In genomic region chr16:85526132-85526731, GRCh38 we compare ENCODE assay signal across 32 cellular contexts.
DNase-seq lines count a peak whose midpoint lies in the region; ATAC-seq, FAIRE-seq and TF ChIP-seq lines count a peak whose summit lies in the region.
"Had no signal": no experiment of that assay in that cellular context is flagged by ENCODE, and none has a peak within 500 bp of the region (broad histone marks: within the 10 kb centered on the region; RNA-seq: fewer than 3 reads in every experiment).

No MANE protein-coding gene starts in this region.

- intact Hi-C loops in K562 (cut with micrococcal nuclease), result no loop called here

- H4K5ac ChIP-seq in H9 (ENCODE audit: insufficient read length, low read depth, low read length), result no peak overlapping the region

- H3K79me1 ChIP-seq in H9 (ENCODE audit: insufficient read depth, low read depth, low read length, poor library complexity, severe bottlenecking), result no peaks in the 10 kb centered on the region

- peak overlapping the region in 2 of 3 experiments; percentile 33 to 88; a peak in 2 of 7 replicates for H3K27ac Mint-ChIP-seq in H9
- peak overlapping the region; percentile 12 for H3K27ac Mint-ChIP-seq in mesothelial cell of epicardium
- no peak overlapping the region for H3K27ac Mint-ChIP-seq in activated naive CD8-positive, alpha-beta T cell treated with anti-CD3 and anti-CD28 coated beads, Interleukin-2, amount 50 U/mL, for 24 hours
- H3K27ac Mint-ChIP-seq: activated CD4-positive, alpha-beta T cell treated with anti-CD3 and anti-CD28 coated beads, Interleukin-2, amount 10 ng/mL, durations not matched to agents 24 days and 14 days; activated naive CD4-positive, alpha-beta T cell treated with anti-CD3 and anti-CD28 coated beads, Interleukin-2, amount 50 U/mL, for 24 hours; natural killer cell treated with Interleukin-12 subunit alpha and Interleukin-12 subunit beta and Interleukin-15 and Interleukin-18, amount 100 ng/mL, for 72 hours; stimulated activated naive CD8-positive, alpha-beta T cell treated with anti-CD3 and anti-CD28 coated beads, Interleukin-15, Interleukin-2, amounts not matched to agents 100 ng/mL and 50 ng/mL, for 24 hours had no signal

- in situ Hi-C loops in K562 (cut with MboI), result no loop called here

- no TSS peak for BruUV-seq in K562 (replicated peaks; lab: Mats Ljungman, UMichigan)

- no peaks in the 10 kb centered on the region for H3K9me3 Mint-ChIP-seq in H9
- no peaks in the 10 kb centered on the region for H3K9me3 Mint-ChIP-seq in mesothelial cell of epicardium
- no peaks in the 10 kb centered on the region for H3K9me3 Mint-ChIP-seq in activated naive CD8-positive, alpha-beta T cell treated with anti-CD3 and anti-CD28 coated beads, Interleukin-2, amount 50 U/mL, for 24 hours
- H3K9me3 Mint-ChIP-seq: activated CD4-positive, alpha-beta T cell treated with anti-CD3 and anti-CD28 coated beads, Interleukin-2, amount 10 ng/mL, durations not matched to agents 24 days and 14 days; activated naive CD4-positive, alpha-beta T cell treated with anti-CD3 and anti-CD28 coated beads, Interleukin-2, amount 50 U/mL, for 24 hours; CD8-positive, alpha-beta memory T cell; natural killer cell treated with Interleukin-12 subunit alpha and Interleukin-12 subunit beta and Interleukin-15 and Interleukin-18, amount 100 ng/mL, for 72 hours; stimulated activated naive CD8-positive, alpha-beta T cell treated with anti-CD3 and anti-CD28 coated beads, Interleukin-15, Interleukin-2, amounts not matched to agents 100 ng/mL and 50 ng/mL, for 24 hours had no signal

- H3K4me3 ChIP-seq in A549 (no peak overlapping the region), K562 (no peak overlapping the region)
- H3K4me3 ChIP-seq: pancreas, thoracic aorta, vagina had no signal

- H3K56ac ChIP-seq in H9 (ENCODE audit: insufficient read length, low read depth, low read length), result no peak overlapping the region

- CTCF ChIA-PET in A549 (lab: Yijun Ruan, JAX), result interaction anchor here (0.7 to 3.2 kb wide), 9 partner anchors 11 to 106 kb away, joined by 3 to 19 read pairs (median 6); no protein-coding TSS in a partner anchor
- CTCF ChIA-PET in K562 (lab: Yijun Ruan, JAX; ENCODE audit: low intra/inter-chr PET ratio), result no interaction called here

- no peaks in the 10 kb centered on the region for H3K23me2 ChIP-seq in H9 (ENCODE audit: insufficient read length, low read depth, low read length, poor library complexity, severe bottlenecking)

- no peaks in the 10 kb centered on the region for H3K9me3 ChIP-seq in A549
- H3K9me3 ChIP-seq in H9 (ENCODE audit: control insufficient read depth, low read depth, low read length), result no peaks in the 10 kb centered on the region
- H3K9me3 ChIP-seq in K562 (replicated peaks; ENCODE audit: control insufficient read depth, insufficient read depth, low read depth, low read length), result no peaks in the 10 kb centered on the region
- H3K9me3 ChIP-seq: pancreas, thoracic aorta, vagina had no signal

- H3K79me2 ChIP-seq in H9 (ENCODE audit: insufficient read depth, low read length) (no peaks in the 10 kb centered on the region), K562 (ENCODE audit: control insufficient read depth, insufficient read depth, low read length) (peaks cover 42% of the 10 kb centered on the region)

- no peak overlapping the region for H3K18ac ChIP-seq in H9 (ENCODE audit: insufficient read length, low read depth, low read length)

- H4K20me1 ChIP-seq in H9 (ENCODE audit: control insufficient read depth, insufficient read depth, insufficient read length) (no peaks in the 10 kb centered on the region), K562 (replicated peaks; ENCODE audit: control insufficient read depth, insufficient read depth, low read length) (0 out of 2 replicates have a peak, but pooled peaks cover 7% of the 10 kb centered on the region)

- H3K36me3 ChIP-seq in K562 (ENCODE audit: control insufficient read depth, insufficient read depth, low read length), result peaks cover 3% of the 10 kb centered on the region; the same call in 2 of the 3 replicates
- H3K36me3 ChIP-seq: pancreas, thoracic aorta, vagina had no signal

- H4K8ac ChIP-seq in H9 (replicated peaks; ENCODE audit: insufficient read length, low read depth, low read length), result no peak overlapping the region

- H3K4me2 ChIP-seq in A549 (no peak overlapping the region), H9 (ENCODE audit: insufficient read depth, insufficient read length, low read length) (no peak overlapping the region), K562 (ENCODE audit: insufficient read depth, low read length) (no peak overlapping the region)

- no peak overlapping the region for H2BK12ac ChIP-seq in H9 (ENCODE audit: insufficient read length, low read depth, low read length)

- no peak for TF ChIP-seq CTCF in A549 (IDR thresholded peaks at IDR 0.05)
- no peak for TF ChIP-seq CTCF in H9 (conservative IDR thresholded peaks at IDR 0.05)
- TF ChIP-seq CTCF in K562 (IDR thresholded peaks at IDR 0.05 in 2 of 3, conservative IDR thresholded peaks at IDR 0.05 in 1 of 3; ENCODE audit: insufficient read depth in 2 of 3, low read depth in 1 of 3, low read length in 3 of 3), result no peak
- no peak for TF ChIP-seq CTCF in mesothelial cell of epicardium (IDR thresholded peaks at IDR 0.05; ENCODE audit: unreplicated experiment)

- H3T11ph ChIP-seq in H9 (ENCODE audit: low read length), result no peak overlapping the region

- H3K4me1 ChIP-seq in A549, result peaks cover 32% of the 10 kb centered on the region
- no peaks in the 10 kb centered on the region; the same call in 1 of the 2 replicates for H3K4me1 ChIP-seq in H9 (ENCODE audit: insufficient read depth, low read length)
- peaks cover 62 to 97% of the 10 kb centered on the region in 2 experiments for H3K4me1 ChIP-seq in K562 (replicated peaks in 1 of 2; ENCODE audit: control insufficient read depth in 2 of 2, insufficient read depth in 2 of 2, low read length in 2 of 2)

- TF ChIP-seq POLR2A in A549 (IDR thresholded peaks at IDR 0.05; ENCODE audit: low read length) (no peak), K562 (conservative IDR thresholded peaks at IDR 0.05) (no peak)

- H2BK120ac ChIP-seq in H9 (ENCODE audit: low read depth, low read length, poor library complexity, severe bottlenecking), result no peak overlapping the region

- H2AFZ ChIP-seq in H9 (ENCODE audit: low read length), result no peak overlapping the region
- H2AFZ ChIP-seq in K562 (ENCODE audit: low read depth, low read length), result no peak overlapping the region

- no peak overlapping the region for H3K23ac ChIP-seq in H9 (ENCODE audit: insufficient read length, low read depth, low read length)

- no peak for DNase-seq in A549 (ENCODE audit: low read depth in 1 of 2, low spot score in 1 of 2)
- no peak for DNase-seq in H9
- no peak for DNase-seq in K562 (ENCODE audit: extremely low read depth in 1 of 4, low spot score in 3 of 4)
- DNase-seq in mesothelial cell of epicardium (ENCODE audit: low spot score in 2 of 2, unreplicated experiment in 2 of 2), result no peak
- DNase-seq in dermis blood vessel endothelial cell, result no peak
- DNase-seq in activated naive CD8-positive, alpha-beta T cell treated with anti-CD3 and anti-CD28 coated beads, Interleukin-2, amount 50 U/mL, for 24 hours, result no peak
- DNase-seq: activated CD4-positive, alpha-beta T cell treated with anti-CD3 and anti-CD28 coated beads, Interleukin-2, amount 10 ng/mL, durations not matched to agents 24 days and 14 days; activated CD8-positive, alpha-beta memory T cell treated with anti-CD3 and anti-CD28 coated beads for 24 hours; activated T-cell treated with anti-CD3 and anti-CD28 coated beads for 4 hours; AML-193; amygdala; CD8-positive, alpha-beta memory T cell; DMS 273 treated with DMSO at 0.1 percent for 48 hours; effector memory CD4-positive, alpha-beta T cell; erythroblast; HCEC 1CT; Kasumi-1; left ventricle myocardium superior; NCI-H1436; small intestine; T1000 had no signal

- no peak overlapping the region for H2AK5ac ChIP-seq in H9 (ENCODE audit: insufficient read length, low read length)

- H2BK5ac ChIP-seq in H9 (ENCODE audit: insufficient read length, low read length), result no peak overlapping the region

- FAIRE-seq in A549 (lab: Jason Lieb, UNC) (no peak), K562 (lab: Jason Lieb, UNC) (no peak)
- FAIRE-seq: bronchial epithelial cell, colon, pancreas, RCC 7860, small intestine had no signal

- no peaks in the 10 kb centered on the region for H3K27me3 ChIP-seq in H9 (ENCODE audit: insufficient read depth, low read length)
- no peaks in the 10 kb centered on the region for H3K27me3 ChIP-seq in K562 (ENCODE audit: control insufficient read depth in 2 of 2, insufficient read depth in 2 of 2, low read length in 2 of 2)
- H3K27me3 ChIP-seq: pancreas, vagina had no signal

- no peak overlapping the region for H3K4ac ChIP-seq in H9 (ENCODE audit: low read depth, low read length)

- no peak for ATAC-seq in A549
- ATAC-seq in K562, result no peak
- no peak for ATAC-seq in GM21737 (IDR thresholded peaks at IDR 0.05; ENCODE audit: unreplicated experiment)
- ATAC-seq in HG02938 (IDR thresholded peaks at IDR 0.05; ENCODE audit: unreplicated experiment), result no peak
- ATAC-seq in activated naive CD8-positive, alpha-beta T cell treated with anti-CD3 and anti-CD28 coated beads, Interleukin-2, amount 50 U/mL, for 24 hours, result no peak
- ATAC-seq: left ventricle myocardium superior; natural killer cell treated with Interleukin-12 subunit alpha and Interleukin-12 subunit beta and Interleukin-15 and Interleukin-18, amount 100 ng/mL, for 72 hours; pancreas had no signal

- TF ChIP-seq EP300 in A549 (IDR thresholded peaks at IDR 0.05), result no peak
- no peak for TF ChIP-seq EP300 in K562 (IDR thresholded peaks at IDR 0.05; ENCODE audit: low read length)

- POLR2A ChIA-PET in A549 (lab: Yijun Ruan, JAX), result interaction anchor here (1.0 to 2.7 kb wide), 3 partner anchors 11 to 31 kb away, joined by 4 to 10 read pairs (median 4); no protein-coding TSS in a partner anchor
- POLR2A ChIA-PET in K562 (lab: Yijun Ruan, JAX), result interaction anchor here (0.5 to 7.8 kb wide), 5 partner anchors 10 to 274 kb away, joined by 3 to 72 read pairs (median 3); no protein-coding TSS in a partner anchor

- no peak overlapping the region for H2BK20ac ChIP-seq in H9 (ENCODE audit: low read depth, low read length, poor library complexity, severe bottlenecking)

- H3K4me1 Mint-ChIP-seq in H9 (peaks cover 33 to 39% of the 10 kb centered on the region in 2 experiments), mesothelial cell of epicardium (peaks cover 55% of the 10 kb centered on the region)
- H3K4me1 Mint-ChIP-seq in activated naive CD8-positive, alpha-beta T cell treated with anti-CD3 and anti-CD28 coated beads, Interleukin-2, amount 50 U/mL, for 24 hours, result no peaks in the 10 kb centered on the region
- H3K4me1 Mint-ChIP-seq: activated CD4-positive, alpha-beta T cell treated with anti-CD3 and anti-CD28 coated beads, Interleukin-2, amount 10 ng/mL, durations not matched to agents 24 days and 14 days; activated naive CD4-positive, alpha-beta T cell treated with anti-CD3 and anti-CD28 coated beads, Interleukin-2, amount 50 U/mL, for 24 hours; CD8-positive, alpha-beta memory T cell had no signal

- H2BK15ac ChIP-seq in H9 (ENCODE audit: low read depth, low read length), result no peak overlapping the region

- H3K4me3 Mint-ChIP-seq in H9, result no peak overlapping the region
- no peak overlapping the region for H3K4me3 Mint-ChIP-seq in mesothelial cell of epicardium
- H3K4me3 Mint-ChIP-seq in activated naive CD8-positive, alpha-beta T cell treated with anti-CD3 and anti-CD28 coated beads, Interleukin-2, amount 50 U/mL, for 24 hours, result no peak overlapping the region
- H3K4me3 Mint-ChIP-seq: activated CD4-positive, alpha-beta T cell treated with anti-CD3 and anti-CD28 coated beads, Interleukin-2, amount 10 ng/mL, durations not matched to agents 24 days and 14 days; activated naive CD4-positive, alpha-beta T cell treated with anti-CD3 and anti-CD28 coated beads, Interleukin-2, amount 50 U/mL, for 24 hours; CD8-positive, alpha-beta memory T cell; natural killer cell treated with Interleukin-12 subunit alpha and Interleukin-12 subunit beta and Interleukin-15 and Interleukin-18, amount 100 ng/mL, for 72 hours; stimulated activated naive CD8-positive, alpha-beta T cell treated with anti-CD3 and anti-CD28 coated beads, Interleukin-15, Interleukin-2, amounts not matched to agents 100 ng/mL and 50 ng/mL, for 24 hours had no signal

- TF ChIP-seq RAD21 in A549 (conservative IDR thresholded peaks at IDR 0.05 in 1 of 2, IDR thresholded peaks at IDR 0.05 in 1 of 2) (no peak), K562 (CRISPR knock-in tag; conservative IDR thresholded peaks at IDR 0.05 in 1 of 2, IDR thresholded peaks at IDR 0.05 in 1 of 2) (no peak)

- no peak overlapping the region; the same call in 1 of the 2 replicates for H3K14ac ChIP-seq in H9 (ENCODE audit: insufficient read depth, low read length)

- no peak overlapping the region for H3K9ac ChIP-seq in H9 (ENCODE audit: extremely low read depth, insufficient read length, low read length)
- H3K9ac ChIP-seq in K562 (ENCODE audit: insufficient read depth in 1 of 2, low read depth in 2 of 2, low read length in 2 of 2), result peak overlapping the region in 1 of 2 experiments; percentile 60; a peak in 2 of 4 replicates

- peaks cover 2% of the 10 kb centered on the region for H3K27me3 Mint-ChIP-seq in H9 (ENCODE audit: low read depth)
- no peaks in the 10 kb centered on the region for H3K27me3 Mint-ChIP-seq in mesothelial cell of epicardium (ENCODE audit: low read depth)
- H3K27me3 Mint-ChIP-seq in activated naive CD8-positive, alpha-beta T cell treated with anti-CD3 and anti-CD28 coated beads, Interleukin-2, amount 50 U/mL, for 24 hours, result peaks cover 2% of the 10 kb centered on the region
- H3K27me3 Mint-ChIP-seq: activated naive CD4-positive, alpha-beta T cell treated with anti-CD3 and anti-CD28 coated beads, Interleukin-2, amount 50 U/mL, for 24 hours; stimulated activated naive CD8-positive, alpha-beta T cell treated with anti-CD3 and anti-CD28 coated beads, Interleukin-15, Interleukin-2, amounts not matched to agents 100 ng/mL and 50 ng/mL, for 24 hours had no signal

- H3K36me3 Mint-ChIP-seq in H9 (ENCODE audit: insufficient read depth in 1 of 3, low read depth in 3 of 3) (no peaks in the 10 kb centered on the region), mesothelial cell of epicardium (no peaks in the 10 kb centered on the region)
- no peaks in the 10 kb centered on the region for H3K36me3 Mint-ChIP-seq in activated naive CD8-positive, alpha-beta T cell treated with anti-CD3 and anti-CD28 coated beads, Interleukin-2, amount 50 U/mL, for 24 hours (ENCODE audit: low read depth)
- H3K36me3 Mint-ChIP-seq: activated naive CD4-positive, alpha-beta T cell treated with anti-CD3 and anti-CD28 coated beads, Interleukin-2, amount 50 U/mL, for 24 hours; CD8-positive, alpha-beta memory T cell; natural killer cell treated with Interleukin-12 subunit alpha and Interleukin-12 subunit beta and Interleukin-15 and Interleukin-18, amount 100 ng/mL, for 72 hours had no signal

- H3K27ac ChIP-seq in A549 (peak overlapping the region; percentile 77 to 95; a peak in 5 of 6 replicates), H9 (ENCODE audit: insufficient read length, low read depth, low read length) (no peak overlapping the region), K562 (ENCODE audit: extremely low read depth, low read depth, low read length) (no peak overlapping the region)
- H3K27ac ChIP-seq: pancreas, thoracic aorta, vagina had no signal

- H4K91ac ChIP-seq in H9 (ENCODE audit: insufficient read length, low read depth, low read length), result no peak overlapping the region

- peaks cover 6% of the 10 kb centered on the region for H3K9me1 ChIP-seq in K562 (ENCODE audit: control insufficient read depth, insufficient read depth, low read length)

- WGBS in A549 (ENCODE audit: missing lambda C conversion rate), result 95% methylated on average over 10 of the region's 15 CpGs
- no CpG with 5 or more reads among the region's 15 CpGs for WGBS in H9 (ENCODE audit: extremely low coverage, insufficient read length, low lambda C conversion rate)
- WGBS in K562 (ENCODE audit: insufficient coverage, low coverage, missing lambda C conversion rate), result 87% methylated on average over 15 of the region's 15 CpGs

Comparison
In these comparisons a context has a peak if more than half of its experiments do, and no peak if none do; other contexts are left out.
1. H3K27ac ChIP-seq: peak in A549 (2 of 2); none in H9 (single experiment) and K562 (single experiment).